ENCODE assay signal across 1 cellular context in the genomic region with DNA sequence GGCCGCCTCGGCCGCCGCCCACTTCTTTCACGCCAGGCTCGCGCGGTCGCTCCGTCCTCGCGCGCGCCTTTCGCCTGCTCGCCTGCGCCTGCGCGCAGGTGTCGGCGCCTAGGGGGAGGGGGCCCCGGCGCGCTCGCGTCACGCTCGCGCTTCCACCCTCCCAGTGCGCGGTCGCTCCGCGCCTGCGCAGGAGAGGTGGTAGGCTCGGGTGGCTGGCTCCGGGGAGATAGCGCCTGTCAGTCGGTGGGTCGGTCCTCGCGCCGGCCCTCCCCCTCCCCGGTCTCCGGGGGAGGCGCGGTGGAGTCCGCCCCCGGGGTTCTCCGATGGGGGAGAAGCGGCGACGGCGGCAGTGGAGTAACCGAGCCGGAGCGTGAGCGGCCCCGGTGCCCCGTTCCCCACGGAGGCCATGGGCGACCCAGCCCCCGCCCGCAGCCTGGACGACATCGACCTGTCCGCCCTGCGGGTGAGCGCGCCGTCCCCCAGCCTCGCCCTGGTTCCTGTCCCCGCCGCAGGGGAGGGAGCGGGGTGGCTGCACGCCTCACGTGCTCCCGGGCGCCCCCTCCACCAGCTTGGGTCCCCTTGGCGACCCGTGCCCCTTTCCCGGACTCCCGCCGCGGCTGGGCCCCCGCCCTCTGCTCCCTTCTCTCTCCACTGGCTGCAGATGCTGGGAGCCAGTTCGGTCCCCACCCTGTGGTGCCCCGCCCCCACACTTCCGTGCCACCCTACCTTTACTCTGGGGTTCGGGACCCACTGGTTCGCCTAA.
TF ChIP-seq lines count a peak whose summit lies in the region.

Gene MINK1, plus strand, starts transcription at position 163 of the 763 bp plus-strand sequence. Its CDS starts 244 bp downstream, at position 407.

TF ChIP-seq in K562, 482 proteins besides CTCF, POLR2A, EP300 and RAD21 (continued from another document and continues in another):
- TF ChIP-seq, protein P1, sequence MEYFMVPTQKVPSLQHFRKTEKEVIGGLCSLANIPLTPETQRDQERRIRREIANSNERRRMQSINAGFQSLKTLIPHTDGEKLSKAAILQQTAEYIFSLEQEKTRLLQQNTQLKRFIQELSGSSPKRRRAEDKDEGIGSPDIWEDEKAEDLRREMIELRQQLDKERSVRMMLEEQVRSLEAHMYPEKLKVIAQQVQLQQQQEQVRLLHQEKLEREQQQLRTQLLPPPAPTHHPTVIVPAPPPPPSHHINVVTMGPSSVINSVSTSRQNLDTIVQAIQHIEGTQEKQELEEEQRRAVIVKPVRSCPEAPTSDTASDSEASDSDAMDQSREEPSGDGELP (CRISPR knock-in tag; IDR thresholded peaks at IDR 0.05; ENCODE audit: borderline replicate concordance): no peak; the same call in 1 of the 2 replicates
- TF ChIP-seq SNIP1 (IDR thresholded peaks at IDR 0.05; ENCODE audit: low read depth): no peak
- TF ChIP-seq ESRRA (IDR thresholded peaks at IDR 0.05; ENCODE audit: borderline replicate concordance, low read depth): peak; percentile 18; the same call in 1 of the 2 replicates
- no peak for TF ChIP-seq THRAP3 (IDR thresholded peaks at IDR 0.05; ENCODE audit: borderline replicate concordance)
- TF ChIP-seq USF1 (CRISPR knock-in tag; IDR thresholded peaks at IDR 0.05): peak; percentile 14; the same call in 1 of the 2 replicates
- TF ChIP-seq TAF9B (IDR thresholded peaks at IDR 0.05; ENCODE audit: partially characterized antibody): no peak
- TF ChIP-seq, protein P2, sequence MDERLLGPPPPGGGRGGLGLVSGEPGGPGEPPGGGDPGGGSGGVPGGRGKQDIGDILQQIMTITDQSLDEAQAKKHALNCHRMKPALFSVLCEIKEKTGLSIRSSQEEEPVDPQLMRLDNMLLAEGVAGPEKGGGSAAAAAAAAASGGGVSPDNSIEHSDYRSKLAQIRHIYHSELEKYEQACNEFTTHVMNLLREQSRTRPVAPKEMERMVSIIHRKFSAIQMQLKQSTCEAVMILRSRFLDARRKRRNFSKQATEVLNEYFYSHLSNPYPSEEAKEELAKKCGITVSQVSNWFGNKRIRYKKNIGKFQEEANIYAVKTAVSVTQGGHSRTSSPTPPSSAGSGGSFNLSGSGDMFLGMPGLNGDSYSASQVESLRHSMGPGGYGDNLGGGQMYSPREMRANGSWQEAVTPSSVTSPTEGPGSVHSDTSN (CRISPR knock-in tag; IDR thresholded peaks at IDR 0.05; ENCODE audit: low read depth): no peak
- TF ChIP-seq, protein P2 (tag; conservative IDR thresholded peaks at IDR 0.05; ENCODE audit: low read depth): no peak
- no peak for TF ChIP-seq ZFP30 (CRISPR knock-in tag; IDR thresholded peaks at IDR 0.05; ENCODE audit: borderline replicate concordance)
- no peak for TF ChIP-seq SIX5 (IDR thresholded peaks at IDR 0.05; ENCODE audit: borderline replicate concordance in 1 of 2, insufficient read depth in 1 of 2, low read depth in 1 of 2, low read length in 2 of 2)
- no peak for TF ChIP-seq SRSF7 (optimal IDR thresholded peaks at IDR 0.05; ENCODE audit: low read depth, low read length)
- TF ChIP-seq ZBTB40 (IDR thresholded peaks at IDR 0.05): no peak
- no peak for TF ChIP-seq ZBTB40 (CRISPR knock-in tag; IDR thresholded peaks at IDR 0.05)
- TF ChIP-seq TAF15 (IDR thresholded peaks at IDR 0.05; ENCODE audit: low read depth, low read length): no peak
- no peak for TF ChIP-seq E2F3 (CRISPR knock-in tag; IDR thresholded peaks at IDR 0.05)
- TF ChIP-seq ZFPM2 (CRISPR knock-in tag; IDR thresholded peaks at IDR 0.05): no peak
- TF ChIP-seq ZNF644 (tag; IDR thresholded peaks at IDR 0.05; ENCODE audit: low read depth): no peak
- no peak for TF ChIP-seq BRCA1 (IDR thresholded peaks at IDR 0.05)
- TF ChIP-seq BRCA1 (CRISPR knock-in tag; IDR thresholded peaks at IDR 0.05): no peak
- TF ChIP-seq MTA2 (IDR thresholded peaks at IDR 0.05; ENCODE audit: low read depth): no peak
- no peak for TF ChIP-seq CEBPB (tag; IDR thresholded peaks at IDR 0.05)
- 0 out of 2 replicates have a peak, but pooled peaks have one; percentile 5 for TF ChIP-seq SOX6 (IDR thresholded peaks at IDR 0.05)
- 0 out of 2 replicates have a peak, but pooled peaks have one; percentile 59 for TF ChIP-seq ATF7 (IDR thresholded peaks at IDR 0.05)
- no peak for TF ChIP-seq SRF (CRISPR knock-in tag; IDR thresholded peaks at IDR 0.05)
- TF ChIP-seq HDGF (IDR thresholded peaks at IDR 0.05): no peak
- TF ChIP-seq TEAD1 (CRISPR knock-in tag; IDR thresholded peaks at IDR 0.05): no peak
- TF ChIP-seq ZNF592 (IDR thresholded peaks at IDR 0.05): no peak
- TF ChIP-seq GTF2A2 (tag; IDR thresholded peaks at IDR 0.05): no peak
- TF ChIP-seq MAFG (tag; conservative IDR thresholded peaks at IDR 0.05): no peak
- TF ChIP-seq, protein P3, sequence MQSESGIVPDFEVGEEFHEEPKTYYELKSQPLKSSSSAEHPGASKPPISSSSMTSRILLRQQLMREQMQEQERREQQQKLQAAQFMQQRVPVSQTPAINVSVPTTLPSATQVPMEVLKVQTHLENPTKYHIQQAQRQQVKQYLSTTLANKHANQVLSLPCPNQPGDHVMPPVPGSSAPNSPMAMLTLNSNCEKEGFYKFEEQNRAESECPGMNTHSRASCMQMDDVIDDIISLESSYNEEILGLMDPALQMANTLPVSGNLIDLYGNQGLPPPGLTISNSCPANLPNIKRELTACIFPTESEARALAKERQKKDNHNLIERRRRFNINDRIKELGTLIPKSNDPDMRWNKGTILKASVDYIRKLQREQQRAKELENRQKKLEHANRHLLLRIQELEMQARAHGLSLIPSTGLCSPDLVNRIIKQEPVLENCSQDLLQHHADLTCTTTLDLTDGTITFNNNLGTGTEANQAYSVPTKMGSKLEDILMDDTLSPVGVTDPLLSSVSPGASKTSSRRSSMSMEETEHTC (IDR thresholded peaks at IDR 0.05): no peak
- no peak for TF ChIP-seq RNF2 (IDR thresholded peaks at IDR 0.05)
- no peak for TF ChIP-seq KAT8 (IDR thresholded peaks at IDR 0.05; ENCODE audit: low read depth)
- no peak for TF ChIP-seq RBM14 (IDR thresholded peaks at IDR 0.05; ENCODE audit: borderline replicate concordance, insufficient read depth, low read depth, low read length)
- TF ChIP-seq ZNF436 (CRISPR knock-in tag; IDR thresholded peaks at IDR 0.05): no peak
- TF ChIP-seq, protein P4, sequence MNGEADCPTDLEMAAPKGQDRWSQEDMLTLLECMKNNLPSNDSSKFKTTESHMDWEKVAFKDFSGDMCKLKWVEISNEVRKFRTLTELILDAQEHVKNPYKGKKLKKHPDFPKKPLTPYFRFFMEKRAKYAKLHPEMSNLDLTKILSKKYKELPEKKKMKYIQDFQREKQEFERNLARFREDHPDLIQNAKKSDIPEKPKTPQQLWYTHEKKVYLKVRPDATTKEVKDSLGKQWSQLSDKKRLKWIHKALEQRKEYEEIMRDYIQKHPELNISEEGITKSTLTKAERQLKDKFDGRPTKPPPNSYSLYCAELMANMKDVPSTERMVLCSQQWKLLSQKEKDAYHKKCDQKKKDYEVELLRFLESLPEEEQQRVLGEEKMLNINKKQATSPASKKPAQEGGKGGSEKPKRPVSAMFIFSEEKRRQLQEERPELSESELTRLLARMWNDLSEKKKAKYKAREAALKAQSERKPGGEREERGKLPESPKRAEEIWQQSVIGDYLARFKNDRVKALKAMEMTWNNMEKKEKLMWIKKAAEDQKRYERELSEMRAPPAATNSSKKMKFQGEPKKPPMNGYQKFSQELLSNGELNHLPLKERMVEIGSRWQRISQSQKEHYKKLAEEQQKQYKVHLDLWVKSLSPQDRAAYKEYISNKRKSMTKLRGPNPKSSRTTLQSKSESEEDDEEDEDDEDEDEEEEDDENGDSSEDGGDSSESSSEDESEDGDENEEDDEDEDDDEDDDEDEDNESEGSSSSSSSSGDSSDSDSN (IDR thresholded peaks at IDR 0.05; ENCODE audit: borderline replicate concordance in 1 of 2, low read depth in 2 of 2, low read length in 2 of 2): 0 out of 4 replicates have a peak, but pooled peaks of 1 of the 2 experiments have one; percentile 29
- peak; percentile 68; the same call in 1 of the 2 replicates for TF ChIP-seq SMAD4 (CRISPR knock-in tag; conservative IDR thresholded peaks at IDR 0.05)
